In the genomic region with DNA sequence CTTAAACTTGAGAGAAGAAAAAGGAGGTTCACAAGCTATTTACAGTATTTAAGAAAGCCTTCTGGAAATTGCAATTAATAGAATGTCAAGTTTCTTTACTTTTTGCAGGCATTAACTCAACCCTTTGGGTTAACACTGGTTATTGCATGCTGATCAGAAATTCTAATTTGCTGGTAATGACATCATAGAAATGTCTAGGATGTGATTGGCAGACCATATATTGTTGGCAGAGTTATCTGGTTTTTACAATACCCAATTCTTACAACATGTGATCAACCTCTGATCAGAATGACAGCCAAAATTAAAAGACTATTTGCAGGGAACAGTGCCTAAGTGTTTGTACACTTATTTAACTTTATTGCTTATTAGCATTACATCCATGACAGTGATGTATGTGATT, we compare ENCODE assay signal across 21 cellular contexts. TPM values are rescaled to one million over a fixed set of nuclear protein-coding genes. Genes with fewer than 3 reads are reported as not detected.
A peak's percentile ranks its signal among the peaks of the same experiment; 100 is the strongest.
DNase-seq lines count a peak whose midpoint lies in the region; ATAC-seq and TF ChIP-seq lines count a peak whose summit lies in the region.
"Had no signal": no experiment of that assay in that cellular context is flagged by ENCODE, and none has a peak within 500 bp of the region (broad histone marks: within the 10 kb centered on the region; RNA-seq: fewer than 3 reads in every experiment).

No MANE protein-coding gene starts in this region.

- no peaks in the 10 kb centered on the region for H3K9me3 Mint-ChIP-seq in activated naive CD8-positive, alpha-beta T cell (ENCODE audit: low read depth)
- no peaks in the 10 kb centered on the region for H3K9me3 Mint-ChIP-seq in activated naive CD8-positive, alpha-beta T cell treated with anti-CD3 and anti-CD28 coated beads, Interleukin-2, amount 50 U/mL, for 24 hours
- H3K9me3 Mint-ChIP-seq in activated T-helper 2 cell treated with anti-CD3 and anti-CD28 coated beads, Interferon-gamma antibody, Interleukin-2, Interleukin-4, amounts not matched to agents 10 μg/mL and 5 μg/mL and 100 μg/mL, durations not matched to agents 14 hours and 24 hours and 36 hours: no peaks in the 10 kb centered on the region
- H3K9me3 Mint-ChIP-seq in type B pancreatic cell: no peaks in the 10 kb centered on the region
- H3K9me3 Mint-ChIP-seq: activated naive CD4-positive, alpha-beta T cell treated with anti-CD3 and anti-CD28 coated beads for 36 hours; memory B cell; WTC11 had no signal

- H3K27me3 Mint-ChIP-seq in activated naive CD8-positive, alpha-beta T cell: no peaks in the 10 kb centered on the region
- peaks cover 2% of the 10 kb centered on the region for H3K27me3 Mint-ChIP-seq in activated naive CD8-positive, alpha-beta T cell treated with anti-CD3 and anti-CD28 coated beads, Interleukin-2, amount 50 U/mL, for 24 hours
- H3K27me3 Mint-ChIP-seq in activated T-helper 2 cell treated with anti-CD3 and anti-CD28 coated beads, Interferon-gamma antibody, Interleukin-2, Interleukin-4, amounts not matched to agents 10 μg/mL and 5 μg/mL and 100 μg/mL, durations not matched to agents 14 hours and 24 hours and 36 hours (ENCODE audit: low read depth): peaks cover 6% of the 10 kb centered on the region
- no peaks in the 10 kb centered on the region for H3K27me3 Mint-ChIP-seq in type B pancreatic cell

- peaks cover 33% of the 10 kb centered on the region for H3K4me1 Mint-ChIP-seq in activated naive CD8-positive, alpha-beta T cell (ENCODE audit: low read depth)
- H3K4me1 Mint-ChIP-seq in activated naive CD8-positive, alpha-beta T cell treated with anti-CD3 and anti-CD28 coated beads, Interleukin-2, amount 50 U/mL, for 24 hours: peaks cover 33% of the 10 kb centered on the region
- H3K4me1 Mint-ChIP-seq in activated T-helper 2 cell treated with anti-CD3 and anti-CD28 coated beads, Interferon-gamma antibody, Interleukin-2, Interleukin-4, amounts not matched to agents 10 μg/mL and 5 μg/mL and 100 μg/mL, durations not matched to agents 14 hours and 24 hours and 36 hours (ENCODE audit: low read depth): peaks cover 26% of the 10 kb centered on the region
- peaks cover 28% of the 10 kb centered on the region for H3K4me1 Mint-ChIP-seq in type B pancreatic cell (ENCODE audit: unreplicated experiment)

- no peak for ATAC-seq in activated naive CD8-positive, alpha-beta T cell treated with anti-CD3 and anti-CD28 coated beads, Interleukin-2, amount 50 U/mL, for 24 hours
- no peak for ATAC-seq in GM18511 (IDR thresholded peaks at IDR 0.05; ENCODE audit: unreplicated experiment)
- ATAC-seq: esophagus mucosa, WTC11 had no signal

- peak overlapping the region; percentile 87 for H3K4me3 Mint-ChIP-seq in activated naive CD8-positive, alpha-beta T cell
- no peak overlapping the region for H3K4me3 Mint-ChIP-seq in activated naive CD8-positive, alpha-beta T cell treated with anti-CD3 and anti-CD28 coated beads, Interleukin-2, amount 50 U/mL, for 24 hours
- peak overlapping the region; percentile 80 for H3K4me3 Mint-ChIP-seq in activated T-helper 2 cell treated with anti-CD3 and anti-CD28 coated beads, Interferon-gamma antibody, Interleukin-2, Interleukin-4, amounts not matched to agents 10 μg/mL and 5 μg/mL and 100 μg/mL, durations not matched to agents 14 hours and 24 hours and 36 hours (ENCODE audit: low read depth)
- H3K4me3 Mint-ChIP-seq in type B pancreatic cell: peak overlapping the region; percentile 34

- intact Hi-C loops in activated T-helper 2 cell treated with anti-CD3 and anti-CD28 coated beads, Interferon-gamma antibody, Interleukin-2, Interleukin-4, amounts not matched to agents 10 μg/mL and 5 μg/mL and 100 μg/mL, durations not matched to agents 14 hours and 24 hours and 36 hours (cut with micrococcal nuclease): loop anchor here (5.0 kb wide), 1 partner anchor 994 kb away; no protein-coding TSS in a partner anchor

- peaks cover 4% of the 10 kb centered on the region for H3K36me3 Mint-ChIP-seq in activated naive CD8-positive, alpha-beta T cell
- H3K36me3 Mint-ChIP-seq in activated naive CD8-positive, alpha-beta T cell treated with anti-CD3 and anti-CD28 coated beads, Interleukin-2, amount 50 U/mL, for 24 hours (ENCODE audit: low read depth): peaks cover 9% of the 10 kb centered on the region
- peaks cover 15% of the 10 kb centered on the region for H3K36me3 Mint-ChIP-seq in activated T-helper 2 cell treated with anti-CD3 and anti-CD28 coated beads, Interferon-gamma antibody, Interleukin-2, Interleukin-4, amounts not matched to agents 10 μg/mL and 5 μg/mL and 100 μg/mL, durations not matched to agents 14 hours and 24 hours and 36 hours (ENCODE audit: low read depth)
- no peaks in the 10 kb centered on the region for H3K36me3 Mint-ChIP-seq in type B pancreatic cell
- H3K36me3 Mint-ChIP-seq: memory B cell, WTC11 had no signal

- DNase-seq in activated naive CD8-positive, alpha-beta T cell treated with anti-CD3 and anti-CD28 coated beads, Interleukin-2, amount 50 U/mL, for 24 hours: no peak
- DNase-seq in HT-29 (ENCODE audit: low spot score) (peak; percentile 6), type B pancreatic cell (ENCODE audit: extremely low spot score, unreplicated experiment) (no peak)
- DNase-seq in activated T-helper 2 cell treated with anti-CD3 and anti-CD28 coated beads, Interferon-gamma antibody, Interleukin-2, Interleukin-4, amounts not matched to agents 10 μg/mL and 5 μg/mL and 100 μg/mL, durations not matched to agents 14 hours and 24 hours and 36 hours (ENCODE audit: low spot score): no peak
- no peak for DNase-seq in stimulated activated naive CD4-positive, alpha-beta T cell treated with Interleukin-2 at 50 U/mL for 16 hours (lab: John Stamatoyannopoulos, UW)
- DNase-seq: activated CD4-positive, alpha-beta T cell treated with anti-CD3 and anti-CD28 coated beads, Interleukin-2, amount 50 U/mL, for 4 hours; activated naive CD4-positive, alpha-beta T cell treated with anti-CD3 and anti-CD28 coated beads for 36 hours; DMS79 treated with DMSO at 0.1 percent for 48 hours; foreskin melanocyte; Kasumi-1; MV-4-11; NCI-H526 treated with DMSO at 0.1 percent for 48 hours; SK-N-SH; stimulated activated CD4-positive, alpha-beta T cell treated with anti-CD3 and anti-CD28 coated beads, Interleukin-1b, Interleukin-23, amount 100 ng/mL, for 48 hours; T1000; uterus had no signal

- H3K27ac Mint-ChIP-seq in activated naive CD8-positive, alpha-beta T cell: no peak overlapping the region
- H3K27ac Mint-ChIP-seq in activated naive CD8-positive, alpha-beta T cell treated with anti-CD3 and anti-CD28 coated beads, Interleukin-2, amount 50 U/mL, for 24 hours: no peak overlapping the region
- no peak overlapping the region for H3K27ac Mint-ChIP-seq in activated T-helper 2 cell treated with anti-CD3 and anti-CD28 coated beads, Interferon-gamma antibody, Interleukin-2, Interleukin-4, amounts not matched to agents 10 μg/mL and 5 μg/mL and 100 μg/mL, durations not matched to agents 14 hours and 24 hours and 36 hours
- no peak overlapping the region for H3K27ac Mint-ChIP-seq in type B pancreatic cell

- TF ChIP-seq CTCF in type B pancreatic cell (conservative IDR thresholded peaks at IDR 0.05): peak; percentile 27

RNA-seq across cellular contexts. Expression of a gene that starts 1.6 kb away (rescaled TPM):
- total RNA-seq in HT-29 (2014; rRNA removed; shearing (Covaris generic)): 4.8 and 5.8 TPM in 2 replicates
- 17.7 and 21.3 TPM in 2 replicates for total RNA-seq in activated T-helper 2 cell treated with anti-CD3 and anti-CD28 coated beads, Interferon-gamma antibody, Interleukin-2, Interleukin-4, amounts not matched to agents 10 μg/mL and 5 μg/mL and 100 μg/mL, durations not matched to agents 14 hours and 24 hours and 36 hours
- 13.2 and 30.2 TPM in 2 replicates for total RNA-seq in type B pancreatic cell (ENCODE audit: low replicate concordance)
